2 cellular contexts compared by ENCODE assay signal in genomic region chr19:7099597-7099921, GRCh38.
TF ChIP-seq lines count a peak whose summit lies in the region.

No MANE protein-coding gene starts in this region.

TF ChIP-seq in SK-N-SH, 30 proteins besides CTCF, POLR2A, EP300 and RAD21 (continued from another document):
- TF ChIP-seq REST (IDR thresholded peaks at IDR 0.05; ENCODE audit: low read depth, low read length) (no peak), RCOR1 (IDR thresholded peaks at IDR 0.05; ENCODE audit: low read length) (no peak), FOXM1 (IDR thresholded peaks at IDR 0.05; ENCODE audit: low read depth) (no peak), TAF1 (IDR thresholded peaks at IDR 0.05; ENCODE audit: borderline replicate concordance, low read depth, low read length) (no peak)

TF ChIP-seq in SK-N-SH treated with all-trans-retinoic acid at 6 μM for 48 hours, 23 proteins besides CTCF, POLR2A, EP300 and RAD21 (continued from another document):
- no peak for TF ChIP-seq PATZ1 (CRISPR knock-in tag; IDR thresholded peaks at IDR 0.05; ENCODE audit: borderline replicate concordance)
- no peak for TF ChIP-seq PPARA (CRISPR knock-in tag; IDR thresholded peaks at IDR 0.05; ENCODE audit: borderline replicate concordance)
- TF ChIP-seq RARB (CRISPR knock-in tag; IDR thresholded peaks at IDR 0.05): no peak
